ENCODE assay signal across 7 cellular contexts in the genomic region with DNA sequence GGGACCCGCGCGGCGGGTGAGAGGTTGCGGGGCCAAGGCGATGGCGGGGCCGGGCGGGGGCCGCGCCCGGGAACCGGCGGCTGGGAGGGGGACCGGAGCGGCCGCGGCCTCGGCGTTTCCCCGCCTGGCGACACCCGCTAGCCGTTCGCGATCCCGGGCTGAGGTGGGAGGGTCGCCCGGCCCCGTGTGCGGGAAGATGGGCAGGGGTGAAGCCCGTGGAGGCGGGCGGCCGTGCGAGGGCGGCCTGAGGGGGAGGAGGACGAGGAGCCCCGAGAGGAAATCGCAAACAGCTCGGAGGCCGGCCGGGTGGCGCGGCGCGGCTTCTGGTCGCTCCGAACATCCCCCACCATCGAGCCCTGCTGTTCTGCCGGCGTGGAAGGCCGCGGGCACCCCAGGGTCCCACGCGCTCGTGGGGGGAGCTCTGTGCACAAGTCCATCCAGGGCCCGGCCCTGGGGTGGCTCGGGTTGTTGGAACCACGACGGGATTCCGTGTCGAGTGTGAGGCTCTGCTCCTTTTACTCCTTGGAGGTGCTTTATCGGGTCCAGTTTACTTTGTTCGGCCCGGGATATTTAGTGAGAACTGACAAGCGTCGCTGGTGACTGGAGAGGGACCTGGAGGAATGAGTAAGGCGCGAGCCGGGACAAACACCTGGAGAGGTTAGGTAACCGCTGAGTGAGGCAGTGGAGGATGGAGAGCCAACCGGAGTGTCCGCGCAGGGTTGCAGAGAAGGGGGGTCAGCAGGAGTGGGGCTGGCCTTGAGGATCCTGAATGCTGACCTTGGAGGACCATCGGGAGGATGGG. TPM values are rescaled to one million over a fixed set of nuclear protein-coding genes. Genes with fewer than 3 reads are reported as not detected.
A peak's percentile ranks its signal among the peaks of the same experiment; 100 is the strongest.
DNase-seq lines count a peak whose midpoint lies in the region; ATAC-seq and TF ChIP-seq lines count a peak whose summit lies in the region.

No MANE protein-coding gene starts in this region.

- TF ChIP-seq CTCF in epithelial cell of proximal tubule (conservative IDR thresholded peaks at IDR 0.05; ENCODE audit: low read depth, low read length): no peak

- no peaks in the 10 kb centered on the region for H3K27me3 Mint-ChIP-seq in stimulated activated naive CD8-positive, alpha-beta T cell treated with anti-CD3 and anti-CD28 coated beads, Interleukin-15, Interleukin-2, amounts not matched to agents 100 ng/mL and 50 ng/mL, for 24 hours

- H3K9me3 Mint-ChIP-seq in stimulated activated naive CD8-positive, alpha-beta T cell treated with anti-CD3 and anti-CD28 coated beads, Interleukin-15, Interleukin-2, amounts not matched to agents 100 ng/mL and 50 ng/mL, for 24 hours: no peaks in the 10 kb centered on the region

- H3K4me1 Mint-ChIP-seq in stimulated activated naive CD8-positive, alpha-beta T cell treated with anti-CD3 and anti-CD28 coated beads, Interleukin-15, Interleukin-2, amounts not matched to agents 100 ng/mL and 50 ng/mL, for 24 hours (ENCODE audit: low read depth): peaks cover 50% of the 10 kb centered on the region

- peak overlapping the region; percentile 92 for H3K4me3 ChIP-seq in epithelial cell of proximal tubule (ENCODE audit: low read depth, low read length)

- peak overlapping the region; percentile 86 for H3K27ac Mint-ChIP-seq in stimulated activated naive CD8-positive, alpha-beta T cell treated with anti-CD3 and anti-CD28 coated beads, Interleukin-15, Interleukin-2, amounts not matched to agents 100 ng/mL and 50 ng/mL, for 24 hours

- no peaks in the 10 kb centered on the region for H3K36me3 Mint-ChIP-seq in stimulated activated naive CD8-positive, alpha-beta T cell treated with anti-CD3 and anti-CD28 coated beads, Interleukin-15, Interleukin-2, amounts not matched to agents 100 ng/mL and 50 ng/mL, for 24 hours (ENCODE audit: low read depth)

- ATAC-seq in GM18517 (IDR thresholded peaks at IDR 0.05; ENCODE audit: unreplicated experiment) (peak; percentile 40), HG02642 (IDR thresholded peaks at IDR 0.05; ENCODE audit: poor library complexity, unreplicated experiment) (peak; percentile 47)

- H3K4me3 Mint-ChIP-seq in stimulated activated naive CD8-positive, alpha-beta T cell treated with anti-CD3 and anti-CD28 coated beads, Interleukin-15, Interleukin-2, amounts not matched to agents 100 ng/mL and 50 ng/mL, for 24 hours: peak overlapping the region; percentile 97

- DNase-seq in NCI-H146 treated with DMSO at 0.1 percent for 48 hours (lab: John Stamatoyannopoulos, UW; ENCODE audit: unreplicated experiment) (peak; percentile 6), activated T-cell treated with anti-CD3 and anti-CD28 coated beads for 4 hours (peak; percentile 20), epithelial cell of proximal tubule (ENCODE audit: low read depth) (no peak), mucosa of gallbladder (ENCODE audit: low spot score) (peak; percentile 24)

RNA-seq across cellular contexts. Expression of gene CRTC3, which starts 0.7 kb away (rescaled TPM):
- total RNA-seq in epithelial cell of proximal tubule (7.1 and 10.0 TPM in 2 replicates), mucosa of gallbladder (52.0 TPM)
